7 cellular contexts compared by ENCODE assay signal in the genomic region with DNA sequence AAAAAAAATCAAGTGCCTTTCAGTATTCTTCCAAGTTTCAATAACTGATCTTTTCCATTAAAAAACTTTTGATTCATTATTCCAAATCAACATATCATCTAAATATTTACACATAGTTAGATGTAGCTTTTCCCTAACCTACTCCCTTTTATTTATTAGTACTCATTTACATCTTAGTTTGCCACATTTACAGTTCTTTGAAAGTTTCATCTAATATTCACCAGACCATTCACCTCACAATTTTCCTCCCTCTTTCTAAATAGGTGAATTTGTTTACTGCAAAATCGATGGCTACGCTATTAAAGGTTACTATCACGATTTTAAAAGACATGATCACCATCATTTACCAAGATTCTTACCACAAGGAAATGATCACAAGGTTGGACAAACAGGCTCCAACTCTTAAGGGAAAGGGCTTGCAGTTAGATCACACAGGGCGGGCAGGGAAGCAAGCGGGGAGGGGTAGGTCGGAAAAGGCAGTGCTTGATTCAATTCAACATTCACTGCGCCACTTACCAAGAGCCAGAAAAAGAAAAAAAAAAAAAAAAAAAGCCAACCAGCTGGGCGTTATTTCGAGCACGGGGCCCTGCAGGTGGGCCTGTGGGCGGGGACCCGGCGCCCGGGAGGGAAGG. TPM values are rescaled to one million over a fixed set of nuclear protein-coding genes. Genes with fewer than 3 reads are reported as not detected.
DNase-seq lines count a peak whose midpoint lies in the region; ATAC-seq and TF ChIP-seq lines count a peak whose summit lies in the region.

No MANE protein-coding gene starts in this region.

- H3K27ac Mint-ChIP-seq in H9 = peak overlapping the region; percentile 89 to 99 (median 95); a peak in 6 of 7 replicates

- H3K4me1 Mint-ChIP-seq in H9 = peaks cover 32 to 39% of the 10 kb centered on the region in 2 experiments

- H4K5ac ChIP-seq in H9 (ENCODE audit: insufficient read length, low read depth, low read length) = no peak overlapping the region

- ATAC-seq in psoas muscle (no peak), HG02884 (IDR thresholded peaks at IDR 0.05; ENCODE audit: unreplicated experiment) (no peak), GM18517 (IDR thresholded peaks at IDR 0.05; ENCODE audit: unreplicated experiment) (no peak)

- no peaks in the 10 kb centered on the region for H3K23me2 ChIP-seq in H9 (ENCODE audit: insufficient read length, low read depth, low read length, poor library complexity, severe bottlenecking)

- H2AFZ ChIP-seq in H9 (ENCODE audit: low read length) = peak overlapping the region; percentile 65

- no peak overlapping the region for H4K8ac ChIP-seq in H9 (replicated peaks; ENCODE audit: insufficient read length, low read depth, low read length)

- no peak for TF ChIP-seq CTCF in H9 (conservative IDR thresholded peaks at IDR 0.05)
- no peak for TF ChIP-seq CTCF in psoas muscle (IDR thresholded peaks at IDR 0.05)

- no peak overlapping the region for H3K4ac ChIP-seq in H9 (ENCODE audit: low read depth, low read length)

- no peak for DNase-seq in H9
- peak; percentile 81 for DNase-seq in T follicular helper cell (ENCODE audit: low read depth)
- DNase-seq in fibroblast of peridontal ligament (ENCODE audit: extremely low read depth) = peak; percentile 67
- DNase-seq in psoas muscle = no peak
- DNase-seq in stimulated activated naive CD4-positive, alpha-beta T cell (lab: John Stamatoyannopoulos, UW) = no peak

- H3K27me3 Mint-ChIP-seq in H9 (ENCODE audit: low read depth) = no peaks in the 10 kb centered on the region; the same call in 1 of the 2 replicates

- H3K4me1 ChIP-seq in H9 (ENCODE audit: insufficient read depth, low read length) = no peaks in the 10 kb centered on the region
- H3K4me1 ChIP-seq in psoas muscle = peaks cover 33% of the 10 kb centered on the region

- H3K36me3 Mint-ChIP-seq in H9 (ENCODE audit: insufficient read depth in 1 of 3, low read depth in 3 of 3) = peaks cover 13 to 46% (median 26%) of the 10 kb centered on the region in 3 experiments; a peak in 6 of 7 replicates

- peak overlapping the region; percentile 87 to 100 for H3K4me3 Mint-ChIP-seq in H9

- no CpG with 5 or more reads among the region's 14 CpGs for WGBS in H9 (ENCODE audit: extremely low coverage, insufficient read length, low lambda C conversion rate)
- WGBS in psoas muscle, 3 donors = 2% methylated on average over 12 to 14 of the region's 14 CpGs

- H2BK15ac ChIP-seq in H9 (ENCODE audit: low read depth, low read length) = no peak overlapping the region

- H3K9me3 ChIP-seq in H9 (ENCODE audit: control insufficient read depth, low read depth, low read length) (no peaks in the 10 kb centered on the region), psoas muscle (no peaks in the 10 kb centered on the region)

- H3K27ac ChIP-seq in H9 (ENCODE audit: insufficient read length, low read depth, low read length) (peak overlapping the region; percentile 66), psoas muscle (peak overlapping the region; percentile 98)

- no peak overlapping the region for H3T11ph ChIP-seq in H9 (ENCODE audit: low read length)

- peak overlapping the region; percentile 61 for H3K4me2 ChIP-seq in H9 (ENCODE audit: insufficient read depth, insufficient read length, low read length)

- H3K9ac ChIP-seq in H9 (ENCODE audit: extremely low read depth, insufficient read length, low read length) = peak overlapping the region; percentile 71

- H3K4me3 ChIP-seq in psoas muscle = peak overlapping the region; percentile 87

- H3K23ac ChIP-seq in H9 (ENCODE audit: insufficient read length, low read depth, low read length) = no peak overlapping the region

- H2BK12ac ChIP-seq in H9 (ENCODE audit: insufficient read length, low read depth, low read length) = no peak overlapping the region

- H3K9me3 Mint-ChIP-seq in H9 = no peaks in the 10 kb centered on the region

- H2BK120ac ChIP-seq in H9 (ENCODE audit: low read depth, low read length, poor library complexity, severe bottlenecking) = no peak overlapping the region

- no peak overlapping the region for H2BK20ac ChIP-seq in H9 (ENCODE audit: low read depth, low read length, poor library complexity, severe bottlenecking)

- peaks cover 38% of the 10 kb centered on the region for H3K79me2 ChIP-seq in H9 (ENCODE audit: insufficient read depth, low read length)

- no peaks in the 10 kb centered on the region for H3K79me1 ChIP-seq in H9 (ENCODE audit: insufficient read depth, low read depth, low read length, poor library complexity, severe bottlenecking)

- no peak overlapping the region for H2BK5ac ChIP-seq in H9 (ENCODE audit: insufficient read length, low read length)

- H3K14ac ChIP-seq in H9 (ENCODE audit: insufficient read depth, low read length) = no peak overlapping the region

- no peak overlapping the region for H4K91ac ChIP-seq in H9 (ENCODE audit: insufficient read length, low read depth, low read length)

- intact Hi-C loops in psoas muscle (cut with DNase I) = loop anchor here (1.0 to 5.0 kb wide), 3 partner anchors 95 to 429 kb away; a partner anchor contains a TSS

- no peak overlapping the region for H3K18ac ChIP-seq in H9 (ENCODE audit: insufficient read length, low read depth, low read length)

- H3K27me3 ChIP-seq in H9 (ENCODE audit: insufficient read depth, low read length) (no peaks in the 10 kb centered on the region), psoas muscle (ENCODE audit: insufficient read depth in 3 of 3, low read length in 2 of 3) (no peaks in the 10 kb centered on the region)

- H3K56ac ChIP-seq in H9 (ENCODE audit: insufficient read length, low read depth, low read length) = no peak overlapping the region

- no peaks in the 10 kb centered on the region for H4K20me1 ChIP-seq in H9 (ENCODE audit: control insufficient read depth, insufficient read depth, insufficient read length)

- H3K36me3 ChIP-seq in psoas muscle (ENCODE audit: insufficient read depth in 1 of 2, low read depth in 1 of 2) = peaks cover 0 to 15% of the 10 kb centered on the region in 2 donors

- H2AK5ac ChIP-seq in H9 (ENCODE audit: insufficient read length, low read length) = no peak overlapping the region

RNA-seq across cellular contexts. Expression of a gene that starts 0.6 kb away (rescaled TPM):
- total RNA-seq in H9 (2021) (103 and 111 TPM in 2 replicates), psoas muscle (100 to 1,000 TPM in 1 of 4 donors, 10 to 100 TPM in 3; 72.6 to 104 (median 89.0) TPM)
- polyA plus RNA-seq in psoas muscle = 10 to 100 TPM; 51.2 to 97.7 (median 58.6) TPM

Comparison
In these comparisons a context has a peak if more than half of its experiments do, and no peak if none do; other contexts are left out.
1. DNase-seq: peak in T follicular helper cell (single experiment) and fibroblast of peridontal ligament (single experiment); none in H9 (single experiment), psoas muscle (0 of 2) and stimulated activated naive CD4-positive, alpha-beta T cell (0 of 6).